In the genomic region with DNA sequence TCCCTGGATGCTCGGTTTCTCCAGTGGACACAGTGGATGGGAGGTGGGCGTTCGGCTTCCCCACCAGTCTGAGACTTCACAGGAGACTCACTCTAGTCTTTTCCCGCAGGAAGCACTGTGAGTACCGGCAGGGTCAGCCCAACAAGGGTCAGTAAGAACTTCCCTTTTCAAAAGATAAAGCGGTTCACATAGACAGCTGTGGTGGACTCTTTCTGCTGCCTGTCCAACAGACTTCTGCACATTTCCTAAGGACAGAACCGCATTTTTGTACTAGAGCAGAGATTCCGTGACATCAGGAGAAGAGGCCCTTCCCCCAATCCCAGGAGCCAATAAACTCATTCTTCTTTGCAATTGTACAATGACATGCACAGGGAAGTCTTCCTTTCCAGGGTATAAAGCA, we compare ENCODE assay signal across 30 cellular contexts. TPM values are rescaled to one million over a fixed set of nuclear protein-coding genes. Genes with fewer than 3 reads are reported as not detected.
DNase-seq lines count a peak whose midpoint lies in the region; TF ChIP-seq lines count a peak whose summit lies in the region.
"Had no signal": no experiment of that assay in that cellular context is flagged by ENCODE, and none has a peak within 500 bp of the region (broad histone marks: within the 10 kb centered on the region; RNA-seq: fewer than 3 reads in every experiment).

No MANE protein-coding gene starts in this region.

- DNase-seq in HL-60 (ENCODE audit: low read depth in 1 of 2, low spot score in 1 of 2) (peak; percentile 76 to 86), adrenal gland (peak in 2 of 7 donors; percentile 34 to 46), mesenchymal stem cell (no peak), 8988T (no peak), NAMALWA (ENCODE audit: low spot score) (no peak), NCI-H1694 treated with DMSO at 0.1 percent for 48 hours (lab: John Stamatoyannopoulos, UW) (no peak)
- DNase-seq in activated CD8-positive, alpha-beta memory T cell treated with anti-CD3 and anti-CD28 coated beads, Interleukin-2, amount 50 U/mL, for 48 hours, result no peak
- DNase-seq: activated CD4-positive, alpha-beta memory T cell treated with anti-CD3 and anti-CD28 coated beads, Interleukin-2, amount 10 ng/mL, durations not matched to agents 7 days and 5 days; activated naive CD8-positive, alpha-beta T cell treated with anti-CD3 and anti-CD28 coated beads for 36 hours; central memory CD4-positive, alpha-beta T cell; COR-L47; dermis blood vessel endothelial cell; DMS79; GF-D8; left lung; midbrain; naive thymus-derived CD8-positive, alpha-beta T cell; NCI-H1105 treated with DMSO at 0.1 percent for 48 hours; NCI-H2081 treated with DMSO at 0.1 percent for 48 hours; NCI-H774; nucleus accumbens; stimulated activated CD4-positive, alpha-beta T cell treated with anti-CD3 and anti-CD28 coated beads, Interleukin-2, amount 100 ng/mL, for 48 hours had no signal

- H3K4me3 ChIP-seq in HL-60 (replicated peaks; ENCODE audit: insufficient read depth, low read length) (no peak overlapping the region), adrenal gland (no peak overlapping the region), mesenchymal stem cell (ENCODE audit: insufficient read depth in 1 of 2, low read depth in 1 of 2, low read length in 2 of 2) (no peak overlapping the region)
- H3K4me3 ChIP-seq: BLaER1, K562, left lung had no signal

- H3K27ac ChIP-seq in 22Rv1, result peak overlapping the region; percentile 34
- H3K27ac ChIP-seq in HL-60 (replicated peaks), result peak overlapping the region; percentile 59
- H3K27ac ChIP-seq in adrenal gland, result peak overlapping the region in 3 of 5 donors; percentile 43 to 75 (median 47)
- no peak overlapping the region for H3K27ac ChIP-seq in mesenchymal stem cell (ENCODE audit: low read length, poor library complexity, severe bottlenecking)
- H3K27ac ChIP-seq: BLaER1, left lung had no signal

- H2AK5ac ChIP-seq in mesenchymal stem cell (ENCODE audit: low read length, severe bottlenecking), result no peak overlapping the region

- peak overlapping the region; percentile 46 for H4K91ac ChIP-seq in mesenchymal stem cell (ENCODE audit: low read length)

- no peak overlapping the region for H3K14ac ChIP-seq in mesenchymal stem cell (ENCODE audit: low read length in 2 of 2)

- no peak overlapping the region for H2AFZ ChIP-seq in mesenchymal stem cell (ENCODE audit: low read depth, low read length)

- no peak overlapping the region for H3K4me2 ChIP-seq in mesenchymal stem cell (ENCODE audit: low read length, poor library complexity, severe bottlenecking)
- H3K4me2 ChIP-seq: BLaER1 had no signal

- no peak overlapping the region for H3K18ac ChIP-seq in mesenchymal stem cell (ENCODE audit: low read depth in 1 of 2, low read length in 2 of 2)

- no peak overlapping the region for H2BK5ac ChIP-seq in mesenchymal stem cell (ENCODE audit: low read depth, low read length, poor library complexity, severe bottlenecking)

- peaks cover 0 to 23% of the 10 kb centered on the region in 2 donors for H3K36me3 ChIP-seq in adrenal gland (replicated peaks in 1 of 2)
- peaks cover 0 to 76% of the 10 kb centered on the region in 2 experiments for H3K36me3 ChIP-seq in mesenchymal stem cell (ENCODE audit: control insufficient read depth in 1 of 2, insufficient read depth in 2 of 2, low read depth in 1 of 2, low read length in 2 of 2)
- H3K36me3 ChIP-seq: BLaER1 had no signal

- H2BK15ac ChIP-seq in mesenchymal stem cell (ENCODE audit: low read depth, poor library complexity, severe bottlenecking), result peak overlapping the region; percentile 48

- peaks cover 7 to 9% of the 10 kb centered on the region in 2 donors for H3K4me1 ChIP-seq in adrenal gland (replicated peaks in 1 of 2)
- H3K4me1 ChIP-seq in mesenchymal stem cell (ENCODE audit: control insufficient read depth, insufficient read depth, low read depth, low read length), result no peaks in the 10 kb centered on the region

- 59 to 81% (median 64%) methylated on average over 8 of the region's 8 CpGs for WGBS in adrenal gland, 4 donors
- 98% methylated on average over 8 of the region's 8 CpGs for WGBS in mesenchymal stem cell

- H2BK12ac ChIP-seq in mesenchymal stem cell (ENCODE audit: low read length in 2 of 2), result no peak overlapping the region

- no peak for TF ChIP-seq CTCF in 22Rv1 (IDR thresholded peaks at IDR 0.05)
- TF ChIP-seq CTCF in HL-60 (IDR thresholded peaks at IDR 0.05; ENCODE audit: insufficient read depth, low read length), result no peak
- no peak for TF ChIP-seq CTCF in adrenal gland (IDR thresholded peaks at IDR 0.05)

- peak; percentile 7 to 41 for TF ChIP-seq POLR2A in adrenal gland (IDR thresholded peaks at IDR 0.05)

- no peaks in the 10 kb centered on the region for H3K79me1 ChIP-seq in mesenchymal stem cell (replicated peaks; ENCODE audit: low read length, poor library complexity, severe bottlenecking)

- intact Hi-C loops in adrenal gland (cut with DNase I), result no loop called here

- no peak overlapping the region for H3K23ac ChIP-seq in mesenchymal stem cell (ENCODE audit: low read length in 2 of 2)

- H3K27me3 ChIP-seq in HL-60 (ENCODE audit: insufficient read depth, poor library complexity, severe bottlenecking) (no peaks in the 10 kb centered on the region), adrenal gland (no peaks in the 10 kb centered on the region), mesenchymal stem cell (ENCODE audit: control insufficient read depth in 1 of 2, insufficient read depth in 1 of 2, low read length in 2 of 2) (no peaks in the 10 kb centered on the region)
- H3K27me3 ChIP-seq: BLaER1, left lung had no signal

- H2BK120ac ChIP-seq in mesenchymal stem cell (ENCODE audit: low read depth, low read length), result no peak overlapping the region

- H4K8ac ChIP-seq in mesenchymal stem cell (ENCODE audit: low read length), result no peak overlapping the region

- no peak overlapping the region for H3K9ac ChIP-seq in mesenchymal stem cell (ENCODE audit: low read length)
- H3K9ac ChIP-seq: BLaER1 had no signal

- H3K9me3 ChIP-seq in adrenal gland (replicated peaks in 1 of 3) (no peaks in the 10 kb centered on the region), mesenchymal stem cell (ENCODE audit: control insufficient read depth, low read length) (no peaks in the 10 kb centered on the region)
- H3K9me3 ChIP-seq: BLaER1, left lung had no signal

- H3K4ac ChIP-seq in mesenchymal stem cell (ENCODE audit: low read depth in 1 of 2, low read length in 2 of 2), result no peak overlapping the region

RNA-seq across cellular contexts. Expression of gene LTBR, which starts 10.4 kb away (rescaled TPM):
- 100 to 1,000 TPM; 108 to 295 (median 174) TPM for total RNA-seq in adrenal gland
- polyA plus RNA-seq in adrenal gland, result 100 to 1,000 TPM in 2 of 3 donors, 10 to 100 TPM in 1; 71.0 to 165 (median 119) TPM
- 262 TPM for polyA plus RNA-seq in mesenchymal stem cell (2013, experiment 1 of 2)
- 265 TPM for polyA plus RNA-seq in mesenchymal stem cell (2013, experiment 2 of 2)
- total RNA-seq: OCI-LY7 had no signal

RNA-seq across cellular contexts. Expression of gene SCNN1A, which starts 19.0 kb away (rescaled TPM):
- 10 to 100 TPM in 7 of 8 donors, 1 to 10 TPM in 1; 7.6 to 38.0 (median 17.3) TPM for total RNA-seq in adrenal gland
- polyA plus RNA-seq in adrenal gland, result 1 to 10 TPM; 4.3 to 5.3 (median 5.1) TPM
- polyA plus RNA-seq in mesenchymal stem cell (2013, experiment 1 of 2), result 1.7 TPM
- 1.3 TPM for polyA plus RNA-seq in mesenchymal stem cell (2013, experiment 2 of 2)
- total RNA-seq: glomerular endothelial cell had no signal

RNA-seq across cellular contexts. Expression of gene CD27, which starts 50.4 kb away (rescaled TPM):
- 1 to 10 TPM in 2 of 8 donors, under 1 TPM in 5, not detected in 1; 0.18 to 8.9 (median 0.55) TPM for total RNA-seq in adrenal gland
- polyA plus RNA-seq in adrenal gland, result 1 to 10 TPM in 2 of 3 donors, under 1 TPM in 1; 0.77 to 2.1 (median 1.1) TPM
- not detected for polyA plus RNA-seq in mesenchymal stem cell (2013, experiment 1 of 2)
- not detected for polyA plus RNA-seq in mesenchymal stem cell (2013, experiment 2 of 2)
- total RNA-seq: astrocyte, dermis blood vessel endothelial cell, M059J, renal cortical epithelial cell had no signal
- polyA plus RNA-seq: K562 had no signal

RNA-seq across cellular contexts. Expression of gene TNFRSF1A, which starts 52.5 kb away (rescaled TPM):
- total RNA-seq in adrenal gland, result 100 to 1,000 TPM; 181 to 386 (median 262) TPM
- 100 to 1,000 TPM in 2 of 3 donors, 10 to 100 TPM in 1; 91.8 to 167 (median 160) TPM for polyA plus RNA-seq in adrenal gland
- polyA plus RNA-seq in mesenchymal stem cell (2013, experiment 1 of 2), result 307 TPM
- polyA plus RNA-seq in mesenchymal stem cell (2013, experiment 2 of 2), result 298 TPM

RNA-seq across cellular contexts. Expression of gene TAPBPL, which starts 57.4 kb away (rescaled TPM):
- 10 to 100 TPM; 19.4 to 42.4 (median 35.7) TPM for total RNA-seq in adrenal gland
- 10 to 100 TPM; 13.8 to 41.6 (median 26.5) TPM for polyA plus RNA-seq in adrenal gland
- 10.9 TPM for polyA plus RNA-seq in mesenchymal stem cell (2013, experiment 1 of 2)
- 10.7 TPM for polyA plus RNA-seq in mesenchymal stem cell (2013, experiment 2 of 2)

Comparison
In these comparisons a context has a peak if more than half of its experiments do, and no peak if none do; other contexts are left out.
1. DNase-seq: peak in HL-60 (2 of 2); none in mesenchymal stem cell (single experiment), 8988T (single experiment), activated CD8-positive, alpha-beta memory T cell treated with anti-CD3 and anti-CD28 coated beads, Interleukin-2, amount 50 U/mL, for 48 hours (single experiment), NAMALWA (single experiment) and NCI-H1694 treated with DMSO at 0.1 percent for 48 hours (single experiment).